In the genomic region with DNA sequence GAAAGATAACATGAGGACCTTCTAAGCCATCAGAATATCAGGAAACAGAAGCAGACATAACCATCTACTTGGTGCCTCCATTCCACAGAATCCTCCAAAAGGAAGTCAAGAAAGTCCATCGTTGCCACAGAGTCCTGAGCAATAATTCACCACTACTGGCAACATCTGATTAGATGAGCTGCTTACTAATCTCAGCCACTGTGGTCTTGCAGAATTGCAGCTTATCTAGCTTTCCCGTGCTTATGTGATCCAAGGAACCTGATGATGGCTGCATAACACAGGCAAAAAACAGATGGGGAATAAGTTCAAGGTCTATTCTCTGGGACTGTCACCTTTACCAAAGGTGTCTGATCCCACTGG, we compare ENCODE assay signal across 17 cellular contexts.
A peak's percentile ranks its signal among the peaks of the same experiment; 100 is the strongest.
DNase-seq lines count a peak whose midpoint lies in the region; ATAC-seq, FAIRE-seq and TF ChIP-seq lines count a peak whose summit lies in the region.
"Had no signal": no experiment of that assay in that cellular context is flagged by ENCODE, and none has a peak within 500 bp of the region (broad histone marks: within the 10 kb centered on the region; RNA-seq: fewer than 3 reads in every experiment).

No MANE protein-coding gene starts in this region.

- H3K79me2 ChIP-seq in OCI-LY1 (ENCODE audit: insufficient read depth, low read length) (peaks cover 6% of the 10 kb centered on the region; the same call in 1 of the 2 replicates), K562 (ENCODE audit: control insufficient read depth, insufficient read depth, low read length) (no peaks in the 10 kb centered on the region)

- CTCF ChIA-PET in K562 (lab: Yijun Ruan, JAX; ENCODE audit: low intra/inter-chr PET ratio), result no interaction called here

- H3K9ac ChIP-seq in OCI-LY1 (ENCODE audit: low read length) (no peak overlapping the region), K562 (ENCODE audit: insufficient read depth in 1 of 2, low read depth in 2 of 2, low read length in 2 of 2) (no peak overlapping the region)
- H3K9ac ChIP-seq: GM23248 had no signal

- POLR2A ChIA-PET in K562 (lab: Yijun Ruan, JAX), result no interaction called here

- intact Hi-C loops in K562 (cut with micrococcal nuclease), result no loop called here
- intact Hi-C loops in stomach (cut with DNase I; ENCODE audit: low total_unique reads), result no loop called here

- ATAC-seq in K562 (no peak), HG02610 (IDR thresholded peaks at IDR 0.05; ENCODE audit: unreplicated experiment) (no peak)
- ATAC-seq: HCT116 had no signal

- no peaks in the 10 kb centered on the region for H3K9me3 ChIP-seq in OCI-LY1 (ENCODE audit: low read length)
- no peaks in the 10 kb centered on the region for H3K9me3 ChIP-seq in K562 (replicated peaks; ENCODE audit: control insufficient read depth, insufficient read depth, low read depth, low read length)
- no peaks in the 10 kb centered on the region for H3K9me3 ChIP-seq in stomach
- H3K9me3 ChIP-seq in effector memory CD4-positive, alpha-beta T cell (ENCODE audit: control insufficient read depth, low read length), result no peaks in the 10 kb centered on the region

- H3K4me3 ChIP-seq in OCI-LY1 (ENCODE audit: low read depth, low read length, poor library complexity, severe bottlenecking) (no peak overlapping the region), K562 (no peak overlapping the region), stomach (no peak overlapping the region)
- no peak overlapping the region for H3K4me3 ChIP-seq in effector memory CD4-positive, alpha-beta T cell (ENCODE audit: insufficient read depth, low read depth, low read length, poor library complexity, severe bottlenecking)
- H3K4me3 ChIP-seq: GM23248 had no signal

- TF ChIP-seq CTCF in OCI-LY1 (IDR thresholded peaks at IDR 0.05; ENCODE audit: low read length), result no peak
- TF ChIP-seq CTCF in K562 (IDR thresholded peaks at IDR 0.05 in 2 of 3, conservative IDR thresholded peaks at IDR 0.05 in 1 of 3; ENCODE audit: insufficient read depth in 2 of 3, low read depth in 1 of 3, low read length in 3 of 3), result no peak
- TF ChIP-seq CTCF in stomach (IDR thresholded peaks at IDR 0.05), result no peak

- in situ Hi-C loops in K562 (cut with MboI), result no loop called here

- DNase-seq in A172 (ENCODE audit: low spot score), result peak; percentile 67
- DNase-seq in EH (ENCODE audit: low read depth), result peak; percentile 67
- DNase-seq in K562 (ENCODE audit: extremely low read depth in 1 of 4, low spot score in 3 of 4), result no peak
- DNase-seq in stomach, result no peak
- DNase-seq in effector memory CD4-positive, alpha-beta T cell, result no peak
- DNase-seq in urothelium cell line (ENCODE audit: low spot score), result no peak
- DNase-seq: DMS153, GDM1, GM23248, NCI-H1092 treated with DMSO at 0.1 percent for 48 hours, NCI-H1694 treated with DMSO at 0.1 percent for 48 hours, NCI-H446, NCI-H748 treated with DMSO at 0.1 percent for 48 hours, SIG-M5 had no signal

- TF ChIP-seq RAD21 in K562 (CRISPR knock-in tag; conservative IDR thresholded peaks at IDR 0.05 in 1 of 2, IDR thresholded peaks at IDR 0.05 in 1 of 2), result no peak

- peak overlapping the region; percentile 90 for H3K27ac ChIP-seq in OCI-LY1 (ENCODE audit: low read depth, low read length, poor library complexity, severe bottlenecking)
- no peak overlapping the region for H3K27ac ChIP-seq in K562 (ENCODE audit: extremely low read depth, low read depth, low read length)
- no peak overlapping the region for H3K27ac ChIP-seq in stomach
- no peak overlapping the region for H3K27ac ChIP-seq in effector memory CD4-positive, alpha-beta T cell (ENCODE audit: insufficient read depth, low read length, poor library complexity, severe bottlenecking)
- H3K27ac ChIP-seq: GM23248 had no signal

- H3K4me1 ChIP-seq in OCI-LY1 (ENCODE audit: insufficient read depth, low read length, severe bottlenecking) (peaks cover 79% of the 10 kb centered on the region), K562 (replicated peaks in 1 of 2; ENCODE audit: control insufficient read depth in 2 of 2, insufficient read depth in 2 of 2, low read length in 2 of 2) (no peaks in the 10 kb centered on the region), stomach (peaks cover 4 to 30% (median 19%) of the 10 kb centered on the region in 4 donors)
- no peaks in the 10 kb centered on the region for H3K4me1 ChIP-seq in effector memory CD4-positive, alpha-beta T cell (ENCODE audit: control insufficient read depth, insufficient read depth, low read length, poor library complexity, severe bottlenecking)

- 3% methylated on average over 2 of the region's 2 CpGs for WGBS in K562 (ENCODE audit: insufficient coverage, low coverage, missing lambda C conversion rate)
- 61 to 81% (median 68%) methylated on average over 2 of the region's 2 CpGs for WGBS in stomach, 5 donors

- H3K27me3 ChIP-seq in OCI-LY1 (ENCODE audit: insufficient read depth, low read length) (no peaks in the 10 kb centered on the region), K562 (ENCODE audit: control insufficient read depth in 2 of 2, insufficient read depth in 2 of 2, low read length in 2 of 2) (peaks cover 9 to 20% of the 10 kb centered on the region in 2 experiments; a peak in 3 of 5 replicates), stomach (no peaks in the 10 kb centered on the region)
- no peaks in the 10 kb centered on the region for H3K27me3 ChIP-seq in effector memory CD4-positive, alpha-beta T cell (replicated peaks; ENCODE audit: control insufficient read depth, insufficient read depth, low read length, poor library complexity, severe bottlenecking)

- BruUV-seq in K562 (replicated peaks; lab: Mats Ljungman, UMichigan), result no TSS peak

- H2AFZ ChIP-seq in OCI-LY1 (ENCODE audit: low read length) (no peak overlapping the region), K562 (ENCODE audit: low read depth, low read length) (no peak overlapping the region)
- H2AFZ ChIP-seq: GM23248 had no signal

- TF ChIP-seq POLR2A in K562 (conservative IDR thresholded peaks at IDR 0.05) (no peak), stomach (IDR thresholded peaks at IDR 0.05) (no peak)

- H3K4me2 ChIP-seq in OCI-LY1 (ENCODE audit: low read length) (no peak overlapping the region; the same call in 1 of the 2 replicates), K562 (ENCODE audit: insufficient read depth, low read length) (no peak overlapping the region)

- no peaks in the 10 kb centered on the region for H3K9me1 ChIP-seq in K562 (ENCODE audit: control insufficient read depth, insufficient read depth, low read length)

- FAIRE-seq in K562 (lab: Jason Lieb, UNC) (no peak), urothelium cell line (lab: Jason Lieb, UNC) (no peak)

- no peaks in the 10 kb centered on the region for H4K20me1 ChIP-seq in OCI-LY1 (ENCODE audit: insufficient read depth, low read length)
- no peaks in the 10 kb centered on the region for H4K20me1 ChIP-seq in K562 (replicated peaks; ENCODE audit: control insufficient read depth, insufficient read depth, low read length)

- no peak for TF ChIP-seq EP300 in K562 (IDR thresholded peaks at IDR 0.05; ENCODE audit: low read length)
- TF ChIP-seq EP300 in stomach (IDR thresholded peaks at IDR 0.05), result no peak

- no peaks in the 10 kb centered on the region for H3F3A ChIP-seq in OCI-LY1 (ENCODE audit: insufficient read depth, low read length)

- H3K9me2 ChIP-seq in OCI-LY1 (ENCODE audit: low read depth, low read length), result no peaks in the 10 kb centered on the region

- H3K36me3 ChIP-seq in OCI-LY1 (ENCODE audit: insufficient read depth, low read length), result peaks cover 40% of the 10 kb centered on the region; the same call in 1 of the 2 replicates
- H3K36me3 ChIP-seq in K562 (ENCODE audit: control insufficient read depth, insufficient read depth, low read length), result no peaks in the 10 kb centered on the region
- H3K36me3 ChIP-seq in stomach, result no peaks in the 10 kb centered on the region
- no peaks in the 10 kb centered on the region for H3K36me3 ChIP-seq in effector memory CD4-positive, alpha-beta T cell (ENCODE audit: control insufficient read depth, insufficient read depth, low read length)

TF ChIP-seq in K562, 482 proteins besides CTCF, POLR2A, EP300 and RAD21:
- peak; percentile 26; the same call in 1 of the 2 replicates for TF ChIP-seq ZNF239 (CRISPR knock-in tag; IDR thresholded peaks at IDR 0.05)
- no peak for TF ChIP-seq IRF2 (CRISPR knock-in tag; IDR thresholded peaks at IDR 0.05)
- TF ChIP-seq CBFA2T2 (conservative IDR thresholded peaks at IDR 0.05), result no peak

Comparison
In these comparisons a context has a peak if more than half of its experiments do, and no peak if none do; other contexts are left out.
1. DNase-seq: peak in A172 (single experiment) and EH (single experiment); none in K562 (0 of 4), stomach (single experiment), effector memory CD4-positive, alpha-beta T cell (0 of 3) and urothelium cell line (single experiment).